14 cellular contexts compared by ENCODE assay signal in genomic region chr5:155252717-155253116, GRCh38.
DNase-seq lines count a peak whose midpoint lies in the region; TF ChIP-seq lines count a peak whose summit lies in the region.
"Had no signal": no experiment of that assay in that cellular context is flagged by ENCODE, and none has a peak within 500 bp of the region (broad histone marks: within the 10 kb centered on the region; RNA-seq: fewer than 3 reads in every experiment).

No MANE protein-coding gene starts in this region.

- no peaks in the 10 kb centered on the region for H3K9me2 ChIP-seq in Loucy (replicated peaks; ENCODE audit: low read depth, low read length)

- H3K9me3 ChIP-seq in Loucy (ENCODE audit: insufficient read depth, low read depth, low read length) = no peaks in the 10 kb centered on the region
- H3K9me3 ChIP-seq in SK-N-MC (ENCODE audit: low read depth, low read length) = no peaks in the 10 kb centered on the region
- no peaks in the 10 kb centered on the region for H3K9me3 ChIP-seq in BE2C
- H3K9me3 ChIP-seq: BLaER1 treated with 17β-estradiol and CSF1 and Interleukin-3, amounts not matched to agents 10 nM and 100 nM; Caco-2 had no signal

- no peaks in the 10 kb centered on the region for H3F3A ChIP-seq in Loucy (ENCODE audit: low read depth)

- H3K79me2 ChIP-seq in Loucy (ENCODE audit: insufficient read depth, low read length) = no peaks in the 10 kb centered on the region

- DNase-seq in SK-N-MC (ENCODE audit: low read depth, low spot score) (peak; percentile 81), left kidney (ENCODE audit: low read depth, low spot score) (peak; percentile 21), NCI-H345 treated with DMSO at 0.1 percent for 48 hours (lab: John Stamatoyannopoulos, UW; ENCODE audit: unreplicated experiment) (no peak), BE2C (no peak)
- DNase-seq: 8988T; ACHN; Caco-2; Calu3; CD4-positive, alpha-beta T cell; CD8-positive, alpha-beta T cell; GF-D8 had no signal

- H3K4me2 ChIP-seq in Loucy (ENCODE audit: low read depth, low read length, poor library complexity, severe bottlenecking) = peak overlapping the region; percentile 26

- H3K4me1 ChIP-seq in Loucy (ENCODE audit: insufficient read depth, low read length, poor library complexity, severe bottlenecking) (peaks cover 41% of the 10 kb centered on the region), BE2C (no peaks in the 10 kb centered on the region)
- H3K4me1 ChIP-seq: Caco-2 had no signal

- H3K27ac ChIP-seq in SK-N-MC = peak overlapping the region; percentile 65; the same call in 1 of the 2 replicates
- H3K27ac ChIP-seq: BLaER1 treated with 17β-estradiol and CSF1 and Interleukin-3, amounts not matched to agents 10 nM and 100 nM; C4-2B had no signal

- H3K27me3 ChIP-seq in Loucy (ENCODE audit: insufficient read depth, low read length, poor library complexity, severe bottlenecking) (no peaks in the 10 kb centered on the region), BE2C (no peaks in the 10 kb centered on the region)
- H3K27me3 ChIP-seq: BLaER1 treated with 17β-estradiol and CSF1 and Interleukin-3, amounts not matched to agents 10 nM and 100 nM had no signal

- H3K4me3 ChIP-seq in Loucy (ENCODE audit: low read length, poor library complexity, severe bottlenecking) (no peak overlapping the region), SK-N-MC (peak overlapping the region; percentile 28), BE2C (ENCODE audit: low read depth, low read length) (no peak overlapping the region)
- H3K4me3 ChIP-seq: BLaER1 treated with 17β-estradiol and CSF1 and Interleukin-3, amounts not matched to agents 10 nM and 100 nM had no signal

- H3K9ac ChIP-seq in Loucy (ENCODE audit: low read depth, low read length, poor library complexity, severe bottlenecking) (peak overlapping the region; percentile 25), SK-N-MC (ENCODE audit: insufficient read length) (no peak overlapping the region)
- H3K9ac ChIP-seq: BLaER1 treated with 17β-estradiol and CSF1 and Interleukin-3, amounts not matched to agents 10 nM and 100 nM had no signal

- H3K36me3 ChIP-seq in Loucy (ENCODE audit: insufficient read depth, low read length) (no peaks in the 10 kb centered on the region), SK-N-MC (ENCODE audit: insufficient read depth, low read length) (no peaks in the 10 kb centered on the region), BE2C (no peaks in the 10 kb centered on the region)
- H3K36me3 ChIP-seq: BLaER1 treated with 17β-estradiol and CSF1 and Interleukin-3, amounts not matched to agents 10 nM and 100 nM had no signal

- no peak for TF ChIP-seq CTCF in Loucy (conservative IDR thresholded peaks at IDR 0.05; ENCODE audit: low read length)
- TF ChIP-seq CTCF in BE2C (IDR thresholded peaks at IDR 0.05; ENCODE audit: low read depth, low read length) = no peak

- H4K20me1 ChIP-seq in Loucy (ENCODE audit: insufficient read depth, low read length, poor library complexity, severe bottlenecking) = no peaks in the 10 kb centered on the region
- H4K20me1 ChIP-seq: BLaER1 treated with 17β-estradiol and CSF1 and Interleukin-3, amounts not matched to agents 10 nM and 100 nM had no signal

- no peak overlapping the region for H2AFZ ChIP-seq in Loucy (ENCODE audit: low read length)

Comparison
In these comparisons a context has a peak if more than half of its experiments do, and no peak if none do; other contexts are left out.
1. DNase-seq: peak in SK-N-MC (single experiment) and left kidney (single experiment); none in NCI-H345 treated with DMSO at 0.1 percent for 48 hours (single experiment) and BE2C (single experiment).